ENCODE assay signal across 1 cellular context in the genomic region with DNA sequence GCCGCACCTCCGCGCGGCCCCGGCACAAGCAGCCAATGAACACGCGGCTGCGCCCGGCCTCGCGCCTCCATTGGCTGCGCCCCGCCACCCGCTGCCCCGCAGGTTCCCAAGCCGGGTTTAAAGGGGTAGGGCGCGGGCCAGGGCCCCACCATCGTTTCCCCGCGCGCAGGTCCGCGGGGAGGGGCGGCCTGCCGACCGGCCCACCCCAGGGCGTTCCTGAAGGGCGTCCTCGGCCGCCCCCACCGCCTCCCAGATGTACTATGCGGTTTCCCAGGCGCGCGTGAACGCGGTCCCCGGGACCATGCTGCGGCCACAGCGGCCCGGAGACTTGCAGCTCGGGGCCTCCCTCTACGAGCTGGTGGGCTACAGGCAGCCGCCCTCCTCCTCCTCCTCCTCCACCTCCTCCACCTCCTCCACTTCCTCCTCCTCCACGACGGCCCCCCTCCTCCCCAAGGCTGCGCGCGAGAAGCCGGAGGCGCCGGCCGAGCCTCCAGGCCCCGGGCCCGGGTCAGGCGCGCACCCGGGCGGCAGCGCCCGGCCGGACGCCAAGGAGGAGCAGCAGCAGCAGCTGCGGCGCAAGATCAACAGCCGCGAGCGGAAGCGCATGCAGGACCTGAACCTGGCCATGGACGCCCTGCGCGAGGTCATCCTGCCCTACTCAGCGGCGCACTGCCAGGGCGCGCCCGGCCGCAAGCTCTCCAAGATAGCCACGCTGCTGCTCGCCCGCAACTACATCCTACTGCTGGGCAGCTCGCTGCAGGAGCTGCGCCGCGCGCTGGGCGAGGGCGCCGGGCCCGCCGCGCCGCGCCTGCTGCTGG.
TF ChIP-seq lines count a peak whose summit lies in the region.

A gene with protein sequence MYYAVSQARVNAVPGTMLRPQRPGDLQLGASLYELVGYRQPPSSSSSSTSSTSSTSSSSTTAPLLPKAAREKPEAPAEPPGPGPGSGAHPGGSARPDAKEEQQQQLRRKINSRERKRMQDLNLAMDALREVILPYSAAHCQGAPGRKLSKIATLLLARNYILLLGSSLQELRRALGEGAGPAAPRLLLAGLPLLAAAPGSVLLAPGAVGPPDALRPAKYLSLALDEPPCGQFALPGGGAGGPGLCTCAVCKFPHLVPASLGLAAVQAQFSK (plus strand): TSS at position 148 of the 818 bp plus-strand sequence. CDS start 106 bp downstream, at position 254.

TF ChIP-seq in A549, 52 proteins besides CTCF, POLR2A, EP300 and RAD21 (continued from another document):
- TF ChIP-seq, protein P1, sequence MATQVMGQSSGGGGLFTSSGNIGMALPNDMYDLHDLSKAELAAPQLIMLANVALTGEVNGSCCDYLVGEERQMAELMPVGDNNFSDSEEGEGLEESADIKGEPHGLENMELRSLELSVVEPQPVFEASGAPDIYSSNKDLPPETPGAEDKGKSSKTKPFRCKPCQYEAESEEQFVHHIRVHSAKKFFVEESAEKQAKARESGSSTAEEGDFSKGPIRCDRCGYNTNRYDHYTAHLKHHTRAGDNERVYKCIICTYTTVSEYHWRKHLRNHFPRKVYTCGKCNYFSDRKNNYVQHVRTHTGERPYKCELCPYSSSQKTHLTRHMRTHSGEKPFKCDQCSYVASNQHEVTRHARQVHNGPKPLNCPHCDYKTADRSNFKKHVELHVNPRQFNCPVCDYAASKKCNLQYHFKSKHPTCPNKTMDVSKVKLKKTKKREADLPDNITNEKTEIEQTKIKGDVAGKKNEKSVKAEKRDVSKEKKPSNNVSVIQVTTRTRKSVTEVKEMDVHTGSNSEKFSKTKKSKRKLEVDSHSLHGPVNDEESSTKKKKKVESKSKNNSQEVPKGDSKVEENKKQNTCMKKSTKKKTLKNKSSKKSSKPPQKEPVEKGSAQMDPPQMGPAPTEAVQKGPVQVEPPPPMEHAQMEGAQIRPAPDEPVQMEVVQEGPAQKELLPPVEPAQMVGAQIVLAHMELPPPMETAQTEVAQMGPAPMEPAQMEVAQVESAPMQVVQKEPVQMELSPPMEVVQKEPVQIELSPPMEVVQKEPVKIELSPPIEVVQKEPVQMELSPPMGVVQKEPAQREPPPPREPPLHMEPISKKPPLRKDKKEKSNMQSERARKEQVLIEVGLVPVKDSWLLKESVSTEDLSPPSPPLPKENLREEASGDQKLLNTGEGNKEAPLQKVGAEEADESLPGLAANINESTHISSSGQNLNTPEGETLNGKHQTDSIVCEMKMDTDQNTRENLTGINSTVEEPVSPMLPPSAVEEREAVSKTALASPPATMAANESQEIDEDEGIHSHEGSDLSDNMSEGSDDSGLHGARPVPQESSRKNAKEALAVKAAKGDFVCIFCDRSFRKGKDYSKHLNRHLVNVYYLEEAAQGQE (IDR thresholded peaks at IDR 0.05), result no peak
